12 cellular contexts compared by ENCODE assay signal in the genomic region with DNA sequence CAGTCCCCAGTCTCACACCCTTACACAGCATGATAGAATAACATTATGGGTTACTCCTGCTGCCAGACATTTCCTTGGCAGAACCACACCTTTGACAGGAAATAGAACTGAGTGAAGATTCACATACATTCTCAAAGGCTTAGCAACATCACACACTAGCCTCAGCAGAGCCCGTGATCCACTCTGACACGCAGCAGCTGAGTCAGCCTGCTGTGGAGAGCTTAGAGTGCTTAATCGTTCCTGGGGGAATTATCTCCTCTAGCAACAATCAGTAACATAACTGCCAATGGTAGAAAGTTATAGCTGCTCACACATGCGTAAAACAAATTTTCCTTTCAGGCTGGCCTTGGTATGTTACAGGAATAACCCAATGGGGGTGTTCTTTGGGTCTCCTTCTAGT.
DNase-seq lines count a peak whose midpoint lies in the region; ATAC-seq and TF ChIP-seq lines count a peak whose summit lies in the region.
"Had no signal": no experiment of that assay in that cellular context is flagged by ENCODE, and none has a peak within 500 bp of the region (broad histone marks: within the 10 kb centered on the region; RNA-seq: fewer than 3 reads in every experiment).

No MANE protein-coding gene starts in this region.

- H3K36me3 ChIP-seq in MM.1S (replicated peaks; ENCODE audit: insufficient read depth, low read length), result no peaks in the 10 kb centered on the region

- H3K27me3 Mint-ChIP-seq in osteocyte (ENCODE audit: unreplicated experiment), result no peaks in the 10 kb centered on the region
- H3K27me3 Mint-ChIP-seq in mesothelial cell of epicardium (ENCODE audit: low read depth), result peaks cover 20% of the 10 kb centered on the region
- H3K27me3 Mint-ChIP-seq in stimulated activated memory B cell treated with anti-CD40 and anti-IgM and Interleukin-4, amounts not matched to agents 10 μg/mL and 1 μg/mL and 100 μg/mL, for 72 hours, result no peaks in the 10 kb centered on the region
- H3K27me3 Mint-ChIP-seq: stimulated activated naive CD8-positive, alpha-beta T cell treated with anti-CD3 and anti-CD28 coated beads, Interleukin-15, amount 100 ng/mL, for 72 hours had no signal

- H3K27ac ChIP-seq in MM.1S (ENCODE audit: low read length), result no peak overlapping the region
- H3K27ac ChIP-seq: VCaP had no signal

- no peaks in the 10 kb centered on the region for H3K9me3 ChIP-seq in MM.1S (replicated peaks; ENCODE audit: insufficient read depth, low read length)

- no peak overlapping the region for H2AFZ ChIP-seq in MM.1S (ENCODE audit: low read length)

- no peaks in the 10 kb centered on the region for H4K20me1 ChIP-seq in MM.1S (ENCODE audit: insufficient read depth, low read length)

- no peak for ATAC-seq in stimulated activated memory B cell treated with anti-CD40 and anti-IgM and Interleukin-4, amounts not matched to agents 10 μg/mL and 1 μg/mL and 100 μg/mL, for 72 hours
- no peak for ATAC-seq in HG02840 (IDR thresholded peaks at IDR 0.05; ENCODE audit: low FRiP score, unreplicated experiment)
- ATAC-seq: stimulated activated naive CD8-positive, alpha-beta T cell treated with anti-CD3 and anti-CD28 coated beads, Interleukin-15, amount 100 ng/mL, for 72 hours had no signal

- no peaks in the 10 kb centered on the region for H3K9me2 ChIP-seq in MM.1S (replicated peaks; ENCODE audit: insufficient read depth, low read length)

- no peaks in the 10 kb centered on the region for H3K79me2 ChIP-seq in MM.1S (ENCODE audit: low read length)

- no peak for TF ChIP-seq CTCF in osteocyte (IDR thresholded peaks at IDR 0.05)
- no peak for TF ChIP-seq CTCF in mesothelial cell of epicardium (IDR thresholded peaks at IDR 0.05; ENCODE audit: unreplicated experiment)
- no peak for TF ChIP-seq CTCF in MM.1S (IDR thresholded peaks at IDR 0.05; ENCODE audit: low read length)

- H3K4me1 ChIP-seq in MM.1S (ENCODE audit: low read length), result no peaks in the 10 kb centered on the region

- no peaks in the 10 kb centered on the region for H3K36me3 Mint-ChIP-seq in osteocyte (ENCODE audit: unreplicated experiment)
- no peaks in the 10 kb centered on the region for H3K36me3 Mint-ChIP-seq in mesothelial cell of epicardium
- H3K36me3 Mint-ChIP-seq in stimulated activated memory B cell treated with anti-CD40 and anti-IgM and Interleukin-4, amounts not matched to agents 10 μg/mL and 1 μg/mL and 100 μg/mL, for 72 hours, result no peaks in the 10 kb centered on the region

- H3K27ac Mint-ChIP-seq in osteocyte (ENCODE audit: unreplicated experiment) (peak overlapping the region; percentile 81), mesothelial cell of epicardium (no peak overlapping the region)
- no peak overlapping the region for H3K27ac Mint-ChIP-seq in stimulated activated memory B cell treated with anti-CD40 and anti-IgM and Interleukin-4, amounts not matched to agents 10 μg/mL and 1 μg/mL and 100 μg/mL, for 72 hours
- H3K27ac Mint-ChIP-seq: nephron; stimulated activated naive CD8-positive, alpha-beta T cell treated with anti-CD3 and anti-CD28 coated beads, Interleukin-15, amount 100 ng/mL, for 72 hours had no signal

- no peaks in the 10 kb centered on the region for H3K27me3 ChIP-seq in MM.1S (replicated peaks; ENCODE audit: insufficient read depth, low read length)

- no peak overlapping the region for H3K9ac ChIP-seq in MM.1S (ENCODE audit: low read length)

- H3K4me1 Mint-ChIP-seq in osteocyte (ENCODE audit: unreplicated experiment) (peaks cover 42% of the 10 kb centered on the region), mesothelial cell of epicardium (peaks cover 19% of the 10 kb centered on the region)
- no peaks in the 10 kb centered on the region for H3K4me1 Mint-ChIP-seq in stimulated activated memory B cell treated with anti-CD40 and anti-IgM and Interleukin-4, amounts not matched to agents 10 μg/mL and 1 μg/mL and 100 μg/mL, for 72 hours
- H3K4me1 Mint-ChIP-seq: stimulated activated naive CD8-positive, alpha-beta T cell treated with anti-CD3 and anti-CD28 coated beads, Interleukin-15, amount 100 ng/mL, for 72 hours had no signal

- DNase-seq in ELF-1 (ENCODE audit: low read depth, low spot score) (peak; percentile 41), NCI-H446 treated with DMSO at 0.1 percent for 48 hours (lab: John Stamatoyannopoulos, UW) (peak; percentile 92), dedifferentiated amniotic fluid mesenchymal stem cell (ENCODE audit: extremely low spot score) (peak; percentile 83), osteocyte (ENCODE audit: extremely low spot score, unreplicated experiment) (peak; percentile 84), mesothelial cell of epicardium (ENCODE audit: low spot score in 2 of 2, unreplicated experiment in 2 of 2) (no peak), MM.1S (no peak)
- DNase-seq: cortex of kidney; stimulated activated naive CD8-positive, alpha-beta T cell treated with anti-CD3 and anti-CD28 coated beads, Interleukin-15, amount 100 ng/mL, for 72 hours had no signal

- no peak overlapping the region for H3K4me3 ChIP-seq in MM.1S (ENCODE audit: low read length)

- H3K4me3 Mint-ChIP-seq in osteocyte (ENCODE audit: unreplicated experiment) (no peak overlapping the region), mesothelial cell of epicardium (no peak overlapping the region)
- no peak overlapping the region for H3K4me3 Mint-ChIP-seq in stimulated activated memory B cell treated with anti-CD40 and anti-IgM and Interleukin-4, amounts not matched to agents 10 μg/mL and 1 μg/mL and 100 μg/mL, for 72 hours
- H3K4me3 Mint-ChIP-seq: nephron; stimulated activated naive CD8-positive, alpha-beta T cell treated with anti-CD3 and anti-CD28 coated beads, Interleukin-15, amount 100 ng/mL, for 72 hours had no signal

- H3K9me3 Mint-ChIP-seq in osteocyte (ENCODE audit: unreplicated experiment), result no peaks in the 10 kb centered on the region
- peaks cover 3% of the 10 kb centered on the region for H3K9me3 Mint-ChIP-seq in mesothelial cell of epicardium
- no peaks in the 10 kb centered on the region for H3K9me3 Mint-ChIP-seq in stimulated activated memory B cell treated with anti-CD40 and anti-IgM and Interleukin-4, amounts not matched to agents 10 μg/mL and 1 μg/mL and 100 μg/mL, for 72 hours
- H3K9me3 Mint-ChIP-seq: stimulated activated naive CD8-positive, alpha-beta T cell treated with anti-CD3 and anti-CD28 coated beads, Interleukin-15, amount 100 ng/mL, for 72 hours had no signal

- H3K4me2 ChIP-seq in MM.1S (ENCODE audit: low read depth, low read length), result no peak overlapping the region

- no peaks in the 10 kb centered on the region for H3F3A ChIP-seq in MM.1S (ENCODE audit: insufficient read depth, low read length)

Comparison
In these comparisons a context has a peak if more than half of its experiments do, and no peak if none do; other contexts are left out.
1. DNase-seq: peak in ELF-1 (single experiment), NCI-H446 treated with DMSO at 0.1 percent for 48 hours (single experiment), dedifferentiated amniotic fluid mesenchymal stem cell (single experiment) and osteocyte (single experiment); none in mesothelial cell of epicardium (0 of 2) and MM.1S (single experiment).